In the genomic region with DNA sequence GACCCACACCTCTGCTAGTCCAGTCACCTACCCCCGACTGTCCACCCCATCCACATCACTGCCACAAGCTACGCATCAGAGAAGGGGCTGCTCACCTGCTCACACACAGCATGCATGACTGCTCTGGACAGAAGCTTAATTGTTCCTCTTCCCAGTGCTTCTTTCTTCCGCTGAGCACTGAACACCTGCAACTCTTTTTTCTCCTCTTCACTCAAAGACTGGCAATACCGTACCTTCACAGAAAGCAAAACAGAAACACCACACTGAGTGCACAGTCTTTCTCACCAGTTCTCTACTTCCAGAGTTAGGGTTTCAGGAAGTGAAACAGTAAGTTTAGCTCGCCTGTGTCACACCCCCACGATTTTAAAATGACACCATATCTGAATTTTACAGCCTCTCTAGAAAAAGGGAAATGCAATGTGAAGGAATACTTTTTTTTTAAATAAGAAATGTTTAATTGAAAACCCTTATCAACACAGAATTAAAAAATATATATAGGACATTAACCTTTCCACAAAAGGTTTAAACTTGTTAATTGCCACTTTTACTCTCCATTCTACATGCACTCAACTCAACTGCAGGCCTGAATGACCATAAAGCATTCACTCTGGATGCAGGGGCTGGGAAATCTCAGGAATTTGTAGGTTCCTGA, we compare ENCODE assay signal across 9 cellular contexts.
DNase-seq lines count a peak whose midpoint lies in the region; ATAC-seq, FAIRE-seq and TF ChIP-seq lines count a peak whose summit lies in the region.
"Had no signal": no experiment of that assay in that cellular context is flagged by ENCODE, and none has a peak within 500 bp of the region (broad histone marks: within the 10 kb centered on the region; RNA-seq: fewer than 3 reads in every experiment).

No MANE protein-coding gene starts in this region.

- peak; percentile 57 to 87; a peak in 3 of 4 replicates for TF ChIP-seq EP300 in GM12878 (IDR thresholded peaks at IDR 0.05; ENCODE audit: borderline replicate concordance in 1 of 2, control insufficient read depth in 1 of 2, low read depth in 2 of 2, low read length in 2 of 2)

- SMC1A ChIA-PET in GM12878 (lab: Charles Lee; ENCODE audit: uncharacterized antibody, unreplicated experiment) = interaction anchor here (1.0 to 6.4 kb wide), 12 partner anchors 9 to 868 kb away, joined by 3 to 40 read pairs (median 7); no protein-coding TSS in a partner anchor

- intact Hi-C loops in GM12878 (cut with micrococcal nuclease; ENCODE audit: unreplicated experiment) = loop anchor here (5.0 to 10.0 kb wide), 2 partner anchors 325 to 1288 kb away; partner anchors contain the start of genes GXYLT1, IRAK4 and PUS7L
- intact Hi-C loops in vagina (cut with DNase I) = no loop called here

- H3K27ac ChIP-seq in GM12878 (ENCODE audit: control insufficient read depth, insufficient read depth) = peak overlapping the region; percentile 72
- no peak overlapping the region for H3K27ac ChIP-seq in vagina
- no peak overlapping the region for H3K27ac ChIP-seq in GM23248
- H3K27ac ChIP-seq: SJSA1 had no signal

- no peaks in the 10 kb centered on the region for H3K9me2 ChIP-seq in GM23248 (ENCODE audit: insufficient read depth)

- H3K36me3 ChIP-seq in GM12878 (ENCODE audit: control insufficient read depth in 2 of 2, insufficient read depth in 2 of 2, low read length in 1 of 2) (no peaks in the 10 kb centered on the region), vagina (peaks cover 0 to 32% of the 10 kb centered on the region in 2 donors), GM23248 (ENCODE audit: low read depth) (peaks cover 58% of the 10 kb centered on the region)

- no peaks in the 10 kb centered on the region for H3K79me2 ChIP-seq in GM12878 (ENCODE audit: control insufficient read depth, insufficient read depth, low read length)
- H3K79me2 ChIP-seq in GM23248 (ENCODE audit: insufficient read depth) = peaks cover 57% of the 10 kb centered on the region

- ATAC-seq in GM21423 (IDR thresholded peaks at IDR 0.05; ENCODE audit: unreplicated experiment) = peak; percentile 96
- ATAC-seq in HG03571 (IDR thresholded peaks at IDR 0.05; ENCODE audit: unreplicated experiment) = peak; percentile 98
- ATAC-seq in GM12878 = peak; percentile 96

- WGBS in GM12878 (ENCODE audit: insufficient coverage, insufficient replicate concordance, low lambda C conversion rate, missing lambda C conversion rate) = under 1% methylated on average over 6 of the region's 6 CpGs
- WGBS in GM23248 (ENCODE audit: low coverage in 1 of 2, low lambda C conversion rate in 2 of 2, missing lambda C conversion rate in 2 of 2), 2 experiments = 83 to 85% methylated on average over 6 of the region's 6 CpGs

- H2AFZ ChIP-seq in GM12878 (ENCODE audit: control insufficient read depth, low read depth, low read length) = peak overlapping the region; percentile 73
- no peak overlapping the region for H2AFZ ChIP-seq in GM23248

- in situ Hi-C loops in GM12878 (cut with MboI) (no loop called here), GM23248 (cut with MboI) (loop anchor here (10.0 kb wide), 1 partner anchor 865 kb away; no protein-coding TSS in a partner anchor)

- no peaks in the 10 kb centered on the region for H3K27me3 ChIP-seq in GM12878 (replicated peaks in 1 of 2; ENCODE audit: control insufficient read depth in 2 of 2, insufficient read depth in 2 of 2, low read length in 1 of 2)
- no peaks in the 10 kb centered on the region for H3K27me3 ChIP-seq in vagina
- H3K27me3 ChIP-seq in GM23248 (replicated peaks; ENCODE audit: insufficient read depth) = no peaks in the 10 kb centered on the region
- H3K27me3 ChIP-seq: SJSA1 had no signal

- CTCF ChIA-PET in GM12878 (lab: Yijun Ruan, JAX) = interaction anchor here (1.0 to 11.4 kb wide), 8 partner anchors 9 to 869 kb away, joined by 5 to 87 read pairs (median 10); no protein-coding TSS in a partner anchor

- POLR2A ChIA-PET in GM12878 (lab: Charles Lee) = interaction anchor here (0.9 to 1.4 kb wide), 3 partner anchors 9 to 98 kb away, joined by 3 to 6 read pairs (median 3); no protein-coding TSS in a partner anchor

- RAD21 ChIA-PET in GM12878 (lab: Charles Lee; ENCODE audit: unreplicated experiment) = interaction anchor here (0.6 to 3.3 kb wide), 12 partner anchors 8 to 868 kb away, joined by 3 to 25 read pairs (median 4); no protein-coding TSS in a partner anchor

- H3K4me2 ChIP-seq in GM12878 (ENCODE audit: control insufficient read depth, insufficient read depth) = peak overlapping the region; percentile 96
- no peak overlapping the region for H3K4me2 ChIP-seq in GM23248 (ENCODE audit: unreplicated experiment)

- FAIRE-seq in GM18507 (lab: Jason Lieb, UNC) (peak; percentile 97), GM12878 (lab: Jason Lieb, UNC) (peak; percentile 97)

- TF ChIP-seq CTCF in GM12878 (IDR thresholded peaks at IDR 0.05 in 2 of 3, conservative IDR thresholded peaks at IDR 0.05 in 1 of 3; ENCODE audit: control insufficient read depth in 2 of 3, extremely low read depth in 1 of 3, insufficient read depth in 1 of 3, low read depth in 3 of 3, low read length in 3 of 3) (no peak), vagina (IDR thresholded peaks at IDR 0.05) (no peak)

- H3K4me3 ChIP-seq in GM12878 (peak overlapping the region; percentile 52), vagina (no peak overlapping the region), GM23248 (no peak overlapping the region)
- H3K4me3 ChIP-seq: SJSA1 had no signal

- H3K9ac ChIP-seq in GM12878 (ENCODE audit: control insufficient read depth, insufficient read depth, low read length) (no peak overlapping the region), GM23248 (no peak overlapping the region)

- H3F3A ChIP-seq in GM23248 (ENCODE audit: insufficient read depth) = peaks cover 28% of the 10 kb centered on the region

- H4K20me1 ChIP-seq in GM12878 (ENCODE audit: control insufficient read depth, insufficient read depth) (no peaks in the 10 kb centered on the region), GM23248 (ENCODE audit: insufficient read depth) (no peaks in the 10 kb centered on the region)

- H3K4me1 ChIP-seq in GM12878 (ENCODE audit: control insufficient read depth, insufficient read depth, low read length) (peaks cover 19% of the 10 kb centered on the region), vagina (peaks cover 23% of the 10 kb centered on the region), GM23248 (ENCODE audit: insufficient read depth) (peaks cover 36% of the 10 kb centered on the region)
- H3K4me1 ChIP-seq: SJSA1 had no signal

- H3K9me3 ChIP-seq in GM12878 (replicated peaks; ENCODE audit: control insufficient read depth, insufficient read depth, low read length) (no peaks in the 10 kb centered on the region), vagina (no peaks in the 10 kb centered on the region), GM23248 (ENCODE audit: low read depth) (no peaks in the 10 kb centered on the region)
- H3K9me3 ChIP-seq: SJSA1 had no signal

- DNase-seq in GM18507 (ENCODE audit: extremely low spot score, insufficient read length, low read depth) = peak; percentile 48
- peak; percentile 97 for DNase-seq in GM12878 (ENCODE audit: low read depth, low spot score)
- no peak for DNase-seq in vagina (ENCODE audit: extremely low spot score in 2 of 2)
- DNase-seq in stimulated activated CD4-positive, alpha-beta T cell treated with anti-CD3 and anti-CD28 coated beads, Interleukin-1b, Interleukin-23, amount 100 ng/mL, for 48 hours = no peak
- DNase-seq in GM23248 = no peak
- no peak for DNase-seq in activated effector memory CD4-positive, alpha-beta T cell treated with anti-CD3 and anti-CD28 coated beads, Interleukin-2, amount 50 U/mL, for 16 hours

- no TSS peak for BruUV-seq in GM12878 (replicated peaks; lab: Mats Ljungman, UMichigan)

- no peak for TF ChIP-seq RAD21 in GM12878 (IDR thresholded peaks at IDR 0.05; ENCODE audit: insufficient read depth, low read depth, low read length)

- TF ChIP-seq POLR2A in GM12878 (IDR thresholded peaks at IDR 0.05; ENCODE audit: low read depth, low read length) (no peak), vagina (IDR thresholded peaks at IDR 0.05) (no peak)

TF ChIP-seq in GM12878, 131 proteins besides CTCF, POLR2A, EP300 and RAD21 (continues in another document):
- TF ChIP-seq RELA (IDR thresholded peaks at IDR 0.05; ENCODE audit: borderline replicate concordance, partially characterized antibody) = no peak
- no peak; a peak in 1 of 3 replicates for TF ChIP-seq EGR1 (IDR thresholded peaks at IDR 0.05; ENCODE audit: borderline replicate concordance in 1 of 2, low read depth in 2 of 2, low read length in 2 of 2)
- TF ChIP-seq ZNF274 (IDR thresholded peaks at IDR 0.05; ENCODE audit: insufficient read depth, insufficient read length) = no peak
- TF ChIP-seq, protein P1, sequence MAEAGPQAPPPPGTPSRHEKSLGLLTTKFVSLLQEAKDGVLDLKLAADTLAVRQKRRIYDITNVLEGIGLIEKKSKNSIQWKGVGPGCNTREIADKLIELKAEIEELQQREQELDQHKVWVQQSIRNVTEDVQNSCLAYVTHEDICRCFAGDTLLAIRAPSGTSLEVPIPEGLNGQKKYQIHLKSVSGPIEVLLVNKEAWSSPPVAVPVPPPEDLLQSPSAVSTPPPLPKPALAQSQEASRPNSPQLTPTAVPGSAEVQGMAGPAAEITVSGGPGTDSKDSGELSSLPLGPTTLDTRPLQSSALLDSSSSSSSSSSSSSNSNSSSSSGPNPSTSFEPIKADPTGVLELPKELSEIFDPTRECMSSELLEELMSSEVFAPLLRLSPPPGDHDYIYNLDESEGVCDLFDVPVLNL (IDR thresholded peaks at IDR 0.05; ENCODE audit: low read depth, low read length) = no peak
- TF ChIP-seq EED (IDR thresholded peaks at IDR 0.05; ENCODE audit: low read depth) = peak; percentile 88
- TF ChIP-seq ATF3 (IDR thresholded peaks at IDR 0.05; ENCODE audit: borderline replicate concordance, extremely low read depth, low read depth, low read length) = no peak
- TF ChIP-seq SP1 (IDR thresholded peaks at IDR 0.05; ENCODE audit: low read depth, low read length) = peak; percentile 14
- TF ChIP-seq STAT3 (IDR thresholded peaks at IDR 0.05; ENCODE audit: low read depth, low read length) = no peak
- peak; percentile 88 for TF ChIP-seq ATF7 (IDR thresholded peaks at IDR 0.05; ENCODE audit: low read depth)
- peak; percentile 50; the same call in 1 of the 2 replicates for TF ChIP-seq GABPA (IDR thresholded peaks at IDR 0.05; ENCODE audit: low read depth)
- TF ChIP-seq SMARCA5 (IDR thresholded peaks at IDR 0.05) = peak; percentile 85

Comparison
In these comparisons a context has a peak if more than half of its experiments do, and no peak if none do; other contexts are left out.
1. DNase-seq: peak in GM18507 (single experiment) and GM12878 (single experiment); none in vagina (0 of 2), stimulated activated CD4-positive, alpha-beta T cell treated with anti-CD3 and anti-CD28 coated beads, Interleukin-1b, Interleukin-23, amount 100 ng/mL, for 48 hours (single experiment), GM23248 (single experiment) and activated effector memory CD4-positive, alpha-beta T cell treated with anti-CD3 and anti-CD28 coated beads, Interleukin-2, amount 50 U/mL, for 16 hours (single experiment).
2. Peak in every context shown above with its lines, with median percentiles within 50 percentile points of each other: ATAC-seq.